ENCODE assay signal across 16 cellular contexts in the genomic region with DNA sequence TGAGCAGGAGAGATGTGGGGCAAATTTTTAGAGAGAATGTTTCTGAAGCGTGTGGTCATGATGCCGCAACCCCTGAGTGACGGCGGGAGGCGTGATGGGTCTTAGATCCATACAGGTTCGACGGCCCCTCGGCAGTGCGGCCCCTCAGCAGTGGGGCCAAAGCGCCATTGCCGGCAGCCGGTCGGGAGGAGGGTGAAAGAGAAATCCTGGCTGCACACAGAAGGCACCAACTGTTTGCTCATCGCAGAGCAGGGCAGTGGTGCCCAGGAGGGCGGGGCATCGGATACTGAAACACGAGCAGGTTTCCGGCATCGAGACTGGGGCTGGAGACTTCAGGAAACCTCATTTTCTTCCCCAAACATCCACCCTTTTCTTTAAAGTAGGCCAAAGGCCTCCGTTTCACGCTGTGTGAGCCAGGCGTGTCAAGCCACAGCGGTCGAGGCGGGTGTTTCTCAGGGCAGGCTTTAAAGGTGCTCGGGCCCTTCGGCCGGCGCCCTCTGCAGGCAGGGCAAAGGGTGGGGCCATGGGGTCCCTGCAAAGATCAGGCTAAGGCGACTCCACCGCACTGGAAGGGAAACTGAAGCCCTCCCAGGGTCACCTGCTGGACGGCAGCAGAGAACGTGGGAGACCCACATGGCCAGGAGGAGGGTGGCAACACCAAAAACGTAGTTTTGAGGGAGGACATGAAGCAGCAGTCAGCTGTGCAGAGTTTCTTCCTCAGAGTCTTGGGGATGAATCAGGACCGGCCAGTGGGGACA.
"Had no signal": no experiment of that assay in that cellular context is flagged by ENCODE, and none has a peak within 500 bp of the region (broad histone marks: within the 10 kb centered on the region; RNA-seq: fewer than 3 reads in every experiment).

No MANE protein-coding gene starts in this region.

- H3K4me1 Mint-ChIP-seq: activated CD4-positive, alpha-beta memory T cell treated with anti-CD3 and anti-CD28 coated beads, Interleukin-2, amount 10 ng/mL, durations not matched to agents 7 days and 5 days; activated CD4-positive, alpha-beta T cell treated with anti-CD3 and anti-CD28 coated beads for 36 hours; memory B cell; nephron had no signal

- H3K4me3 Mint-ChIP-seq: activated CD4-positive, alpha-beta memory T cell treated with anti-CD3 and anti-CD28 coated beads, Interleukin-2, amount 10 ng/mL, durations not matched to agents 7 days and 5 days; activated CD4-positive, alpha-beta T cell treated with anti-CD3 and anti-CD28 coated beads for 36 hours; central memory CD8-positive, alpha-beta T cell; memory B cell; nephron; stimulated activated naive CD8-positive, alpha-beta T cell treated with anti-CD3 and anti-CD28 coated beads, Interleukin-15, Interleukin-2, amounts not matched to agents 100 ng/mL and 50 ng/mL, for 24 hours had no signal

- H3K27me3 ChIP-seq: body of pancreas had no signal

- H3K36me3 Mint-ChIP-seq: activated naive CD4-positive, alpha-beta T cell treated with anti-CD3 and anti-CD28 coated beads, Interleukin-2, amount 50 U/mL, for 72 hours; memory B cell had no signal

- H3K4me1 ChIP-seq: esophagus muscularis mucosa had no signal

- DNase-seq: activated CD4-positive, alpha-beta memory T cell treated with anti-CD3 and anti-CD28 coated beads, Interleukin-2, amount 10 ng/mL, durations not matched to agents 7 days and 5 days; activated CD4-positive, alpha-beta T cell treated with anti-CD3 and anti-CD28 coated beads for 36 hours; activated CD8-positive, alpha-beta memory T cell treated with anti-CD3 and anti-CD28 coated beads, Interleukin-2, amount 50 U/mL, for 4 hours; amniotic stem cell; body of pancreas; dermis blood vessel endothelial cell; stimulated activated CD4-positive, alpha-beta T cell treated with anti-CD3 and anti-CD28 coated beads, Interleukin-15, amount 100 ng/mL, for 24 hours; stimulated activated CD4-positive, alpha-beta T cell treated with anti-CD3 and anti-CD28 coated beads, Interleukin-4, amount 100 ng/mL, for 24 hours; T-helper 9 cell had no signal

- H3K27ac Mint-ChIP-seq: activated CD4-positive, alpha-beta memory T cell treated with anti-CD3 and anti-CD28 coated beads, Interleukin-2, amount 10 ng/mL, durations not matched to agents 7 days and 5 days; activated CD4-positive, alpha-beta T cell treated with anti-CD3 and anti-CD28 coated beads for 36 hours; activated naive CD4-positive, alpha-beta T cell treated with anti-CD3 and anti-CD28 coated beads, Interleukin-2, amount 50 U/mL, for 72 hours; memory B cell; nephron; stimulated activated naive CD8-positive, alpha-beta T cell treated with anti-CD3 and anti-CD28 coated beads, Interleukin-15, Interleukin-2, amounts not matched to agents 100 ng/mL and 50 ng/mL, for 24 hours had no signal

- ATAC-seq: activated CD4-positive, alpha-beta T cell treated with anti-CD3 and anti-CD28 coated beads for 36 hours; activated naive CD4-positive, alpha-beta T cell treated with anti-CD3 and anti-CD28 coated beads, Interleukin-2, amount 50 U/mL, for 72 hours; body of pancreas; left colon had no signal

- H3K36me3 ChIP-seq: esophagus muscularis mucosa had no signal

- H3K9me3 Mint-ChIP-seq: activated CD4-positive, alpha-beta memory T cell treated with anti-CD3 and anti-CD28 coated beads, Interleukin-2, amount 10 ng/mL, durations not matched to agents 7 days and 5 days; activated naive CD4-positive, alpha-beta T cell treated with anti-CD3 and anti-CD28 coated beads, Interleukin-2, amount 50 U/mL, for 72 hours; central memory CD8-positive, alpha-beta T cell; memory B cell; nephron; stimulated activated naive CD8-positive, alpha-beta T cell treated with anti-CD3 and anti-CD28 coated beads, Interleukin-15, Interleukin-2, amounts not matched to agents 100 ng/mL and 50 ng/mL, for 24 hours had no signal

- H3K27ac ChIP-seq: body of pancreas, esophagus muscularis mucosa had no signal

- H3K9me3 ChIP-seq: body of pancreas, esophagus muscularis mucosa had no signal

- H3K4me3 ChIP-seq: body of pancreas, esophagus muscularis mucosa had no signal
